In the genomic region with DNA sequence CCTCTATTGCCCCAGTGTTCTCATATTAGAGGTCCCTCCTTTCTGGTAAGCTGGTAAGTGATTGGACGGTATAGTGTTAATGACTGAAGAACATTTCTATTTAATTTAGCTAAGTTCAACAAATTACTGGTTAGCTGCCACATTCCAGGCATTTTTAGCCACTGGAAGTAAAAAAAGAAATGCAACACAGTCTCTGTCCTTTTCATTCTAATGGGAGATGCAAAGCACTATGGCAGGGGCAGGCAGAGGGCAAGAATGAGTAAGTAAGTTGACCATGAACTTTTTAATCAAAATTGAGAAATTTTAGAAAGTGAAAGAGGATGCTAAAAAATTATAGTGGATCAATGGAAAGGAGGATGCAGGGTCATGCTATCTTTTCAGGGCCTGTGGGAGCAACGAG, we compare ENCODE assay signal across 25 cellular contexts.
A peak's percentile ranks its signal among the peaks of the same experiment; 100 is the strongest.
DNase-seq lines count a peak whose midpoint lies in the region; ATAC-seq, FAIRE-seq and TF ChIP-seq lines count a peak whose summit lies in the region.
"Had no signal": no experiment of that assay in that cellular context is flagged by ENCODE, and none has a peak within 500 bp of the region (broad histone marks: within the 10 kb centered on the region; RNA-seq: fewer than 3 reads in every experiment).

No MANE protein-coding gene starts in this region.

- no peak overlapping the region for H3K27ac ChIP-seq in H1 (ENCODE audit: low read depth, low read length)
- H3K27ac ChIP-seq: C4-2B, Peyer's patch, SK-N-MC had no signal

- no peak for TF ChIP-seq POLR2A in H1 (IDR thresholded peaks at IDR 0.05; ENCODE audit: control extremely low read depth in 1 of 2, low read depth in 2 of 2, low read length in 2 of 2)

- H3K27me3 ChIP-seq in H1 (replicated peaks in 1 of 4; ENCODE audit: control insufficient read depth in 3 of 4, extremely low read depth in 1 of 4, insufficient read depth in 3 of 4, low read length in 3 of 4): no peaks in the 10 kb centered on the region
- H3K27me3 ChIP-seq: Peyer's patch had no signal

- intact Hi-C loops in activated CD4-positive, alpha-beta T cell treated with anti-CD3 and anti-CD28 coated beads, Interleukin-2, amount 10 ng/mL, durations not matched to agents 24 days and 14 days (cut with micrococcal nuclease): no loop called here
- intact Hi-C loops in left ventricle myocardium superior (cut with micrococcal nuclease): no loop called here

- TF ChIP-seq RAD21 in H1 (IDR thresholded peaks at IDR 0.05 in 1 of 2, conservative IDR thresholded peaks at IDR 0.05 in 1 of 2; ENCODE audit: low read depth in 2 of 2, low read length in 2 of 2): no peak

- no peaks in the 10 kb centered on the region for H3K36me3 ChIP-seq in H1 (ENCODE audit: control insufficient read depth in 2 of 4, insufficient read depth in 4 of 4, low read length in 3 of 4)
- H3K36me3 ChIP-seq: Peyer's patch had no signal

- no peak overlapping the region for H3K23ac ChIP-seq in H1 (ENCODE audit: insufficient read length)

- no peaks in the 10 kb centered on the region for H4K20me1 ChIP-seq in H1 (replicated peaks in 1 of 2; ENCODE audit: control insufficient read depth in 1 of 2, insufficient read depth in 2 of 2, low read length in 2 of 2)

- ATAC-seq in stimulated activated naive B cell treated with anti-CD40 and anti-IgM and Interleukin-4, amounts not matched to agents 10 μg/mL and 1 μg/mL and 100 μg/mL, for 72 hours (replicated peaks): no peak
- ATAC-seq in left ventricle myocardium superior: no peak
- ATAC-seq: CD8-positive, alpha-beta T cell had no signal

- no peak overlapping the region for H3K27ac Mint-ChIP-seq in activated CD4-positive, alpha-beta T cell treated with anti-CD3 and anti-CD28 coated beads, Interleukin-2, amount 10 ng/mL, durations not matched to agents 24 days and 14 days
- no peak overlapping the region for H3K27ac Mint-ChIP-seq in stimulated activated naive B cell treated with anti-CD40 and anti-IgM and Interleukin-4, amounts not matched to agents 10 μg/mL and 1 μg/mL and 100 μg/mL, for 72 hours
- H3K27ac Mint-ChIP-seq: B cell; CD8-positive, alpha-beta T cell had no signal

- no peak overlapping the region for H3K14ac ChIP-seq in H1 (ENCODE audit: insufficient read length)

- no peak overlapping the region for H2BK5ac ChIP-seq in H1 (ENCODE audit: low read depth, low read length)

- TF ChIP-seq CTCF in H1 (IDR thresholded peaks at IDR 0.05; ENCODE audit: control extremely low read depth in 1 of 3, insufficient read depth in 1 of 3, low read depth in 1 of 3, low read length in 3 of 3): no peak

- H2BK15ac ChIP-seq in H1 (ENCODE audit: low read length): no peak overlapping the region

- no peaks in the 10 kb centered on the region for H3K36me3 Mint-ChIP-seq in activated CD4-positive, alpha-beta T cell treated with anti-CD3 and anti-CD28 coated beads, Interleukin-2, amount 10 ng/mL, durations not matched to agents 24 days and 14 days (ENCODE audit: low read depth)
- H3K36me3 Mint-ChIP-seq in stimulated activated naive B cell treated with anti-CD40 and anti-IgM and Interleukin-4, amounts not matched to agents 10 μg/mL and 1 μg/mL and 100 μg/mL, for 72 hours: peaks cover 2 to 13% of the 10 kb centered on the region in 2 donors
- H3K36me3 Mint-ChIP-seq: CD8-positive, alpha-beta T cell had no signal

- peaks cover 4% of the 10 kb centered on the region for H3K9me3 Mint-ChIP-seq in activated CD4-positive, alpha-beta T cell treated with anti-CD3 and anti-CD28 coated beads, Interleukin-2, amount 10 ng/mL, durations not matched to agents 24 days and 14 days
- H3K9me3 Mint-ChIP-seq in stimulated activated naive B cell treated with anti-CD40 and anti-IgM and Interleukin-4, amounts not matched to agents 10 μg/mL and 1 μg/mL and 100 μg/mL, for 72 hours: peaks cover 13 to 15% of the 10 kb centered on the region in 2 donors

- H4K91ac ChIP-seq in H1 (replicated peaks; ENCODE audit: insufficient read length, low read length): no peak overlapping the region

- no peak overlapping the region for H3K9ac ChIP-seq in H1 (replicated peaks in 1 of 4; ENCODE audit: extremely low read depth in 1 of 4, low read depth in 3 of 4, low read length in 3 of 4)

- H4K8ac ChIP-seq in H1 (ENCODE audit: extremely low read depth, insufficient read depth, low read length): no peak overlapping the region

- no peak overlapping the region for H3K18ac ChIP-seq in H1 (ENCODE audit: extremely low read depth, low read length)

- no peak overlapping the region for H3K4me3 ChIP-seq in H1 (ENCODE audit: extremely low read depth in 1 of 4, insufficient read depth in 2 of 4, low read depth in 3 of 4, low read length in 4 of 4)
- H3K4me3 ChIP-seq: Peyer's patch, SK-N-MC had no signal

- no peaks in the 10 kb centered on the region for H3K23me2 ChIP-seq in H1 (ENCODE audit: low read depth, low read length)

- H2AFZ ChIP-seq in H1 (ENCODE audit: low read length): no peak overlapping the region

- peaks cover 3 to 4% of the 10 kb centered on the region in 2 experiments; a peak in 2 of 4 replicates for H3K9me3 ChIP-seq in H1 (ENCODE audit: insufficient read depth in 2 of 2, low read depth in 1 of 2, low read length in 1 of 2)

- TF ChIP-seq EP300 in H1 (IDR thresholded peaks at IDR 0.05; ENCODE audit: borderline replicate concordance in 1 of 2, low read depth in 2 of 2, low read length in 2 of 2): no peak

- peak; percentile 46 for DNase-seq in GM03348 (ENCODE audit: low spot score)
- DNase-seq in MV-4-11 (lab: John Stamatoyannopoulos, UW): peak; percentile 57
- no peak for DNase-seq in H1 (ENCODE audit: low read depth in 1 of 2, low spot score in 2 of 2)
- DNase-seq in activated CD4-positive, alpha-beta T cell treated with anti-CD3 and anti-CD28 coated beads, Interleukin-2, amount 10 ng/mL, durations not matched to agents 24 days and 14 days: no peak
- no peak for DNase-seq in stimulated activated naive B cell treated with anti-CD40 and anti-IgM and Interleukin-4, amounts not matched to agents 10 μg/mL and 1 μg/mL and 100 μg/mL, for 72 hours
- DNase-seq in left ventricle myocardium superior: no peak
- DNase-seq in mesenteric fat pad (ENCODE audit: low spot score): no peak
- DNase-seq: CD8-positive, alpha-beta T cell; DMS 273 treated with DMSO at 0.1 percent for 48 hours; DMS79; GF-D8; H9; NCI-H1092; NCI-H1417 treated with DMSO at 0.1 percent for 48 hours; NCI-H1694 treated with DMSO at 0.1 percent for 48 hours; NCI-H2081; NCI-H2227 treated with DMSO at 0.1 percent for 48 hours; NCI-H526 treated with DMSO at 0.1 percent for 48 hours; Peyer's patch; SIG-M5 had no signal

- H3K4me3 Mint-ChIP-seq in activated CD4-positive, alpha-beta T cell treated with anti-CD3 and anti-CD28 coated beads, Interleukin-2, amount 10 ng/mL, durations not matched to agents 24 days and 14 days: no peak overlapping the region
- H3K4me3 Mint-ChIP-seq in stimulated activated naive B cell treated with anti-CD40 and anti-IgM and Interleukin-4, amounts not matched to agents 10 μg/mL and 1 μg/mL and 100 μg/mL, for 72 hours: no peak overlapping the region
- H3K4me3 Mint-ChIP-seq: CD8-positive, alpha-beta T cell; H9 had no signal

- H3K4me1 ChIP-seq in H1 (replicated peaks in 1 of 4; ENCODE audit: control insufficient read depth in 3 of 4, insufficient read depth in 4 of 4, low read length in 3 of 4): no peaks in the 10 kb centered on the region
- H3K4me1 ChIP-seq: Peyer's patch had no signal

- H4K5ac ChIP-seq in H1 (ENCODE audit: insufficient read length, low read depth, low read length): no peak overlapping the region

- no peak for FAIRE-seq in H1 (lab: Jason Lieb, UNC)
- FAIRE-seq: GM12892, GM19239 had no signal

- no peaks in the 10 kb centered on the region for H3K4me1 Mint-ChIP-seq in activated CD4-positive, alpha-beta T cell treated with anti-CD3 and anti-CD28 coated beads, Interleukin-2, amount 10 ng/mL, durations not matched to agents 24 days and 14 days
- peaks cover 0 to 2% of the 10 kb centered on the region in 2 donors for H3K4me1 Mint-ChIP-seq in stimulated activated naive B cell treated with anti-CD40 and anti-IgM and Interleukin-4, amounts not matched to agents 10 μg/mL and 1 μg/mL and 100 μg/mL, for 72 hours

- H2AK5ac ChIP-seq in H1 (ENCODE audit: low read depth, low read length): no peak overlapping the region

- H2BK20ac ChIP-seq in H1 (ENCODE audit: low read length): no peak overlapping the region

- CTCF ChIA-PET in H1 (lab: Charles Lee; ENCODE audit: partially characterized antibody): interaction anchor here (2.1 kb wide), 1 partner anchor 13 kb away, joined by 6 read pairs; no protein-coding TSS in a partner anchor

- 93% methylated on average over 2 of the region's 2 CpGs; no CpG with 5 or more reads in 1 of the 2 experiments for WGBS in H1 (ENCODE audit: extremely low coverage in 1 of 2, insufficient coverage in 1 of 2, insufficient read length in 1 of 2, insufficient replicate concordance in 2 of 2, low coverage in 1 of 2, low lambda C conversion rate in 2 of 2, missing lambda C conversion rate in 1 of 2), 2 experiments

- H3K79me1 ChIP-seq in H1 (ENCODE audit: low read depth, low read length): no peaks in the 10 kb centered on the region

- no peak overlapping the region for H3K56ac ChIP-seq in H1 (replicated peaks; ENCODE audit: insufficient read length, low read depth, low read length)

- no peaks in the 10 kb centered on the region for H3K79me2 ChIP-seq in H1 (ENCODE audit: control insufficient read depth in 1 of 2, insufficient read depth in 2 of 2, low read length in 2 of 2)

- H2BK120ac ChIP-seq in H1 (replicated peaks; ENCODE audit: low read depth, low read length): no peak overlapping the region

- H3K27me3 Mint-ChIP-seq in activated CD4-positive, alpha-beta T cell treated with anti-CD3 and anti-CD28 coated beads, Interleukin-2, amount 10 ng/mL, durations not matched to agents 24 days and 14 days: no peaks in the 10 kb centered on the region
- peaks cover 0 to 5% of the 10 kb centered on the region in 2 donors for H3K27me3 Mint-ChIP-seq in stimulated activated naive B cell treated with anti-CD40 and anti-IgM and Interleukin-4, amounts not matched to agents 10 μg/mL and 1 μg/mL and 100 μg/mL, for 72 hours
- H3K27me3 Mint-ChIP-seq: B cell had no signal

- POLR2A ChIA-PET in H1 (lab: Charles Lee; ENCODE audit: partially characterized antibody): no interaction called here

- no peak overlapping the region for H3K4ac ChIP-seq in H1 (replicated peaks; ENCODE audit: insufficient read length, low read depth, low read length)

- H3K4me2 ChIP-seq in H1 (ENCODE audit: insufficient read depth in 1 of 2, low read depth in 2 of 2, low read length in 2 of 2): no peak overlapping the region

- H2BK12ac ChIP-seq in H1 (ENCODE audit: low read depth, low read length): no peak overlapping the region

TF ChIP-seq in H1, 55 proteins besides CTCF, POLR2A, EP300 and RAD21:
- TF ChIP-seq TEAD4 (IDR thresholded peaks at IDR 0.05; ENCODE audit: low read depth, low read length) (peak; percentile 47; the same call in 1 of the 2 replicates), BACH1 (IDR thresholded peaks at IDR 0.05; ENCODE audit: low read length) (no peak), CBX8 (IDR thresholded peaks at IDR 0.05; ENCODE audit: borderline replicate concordance, low read depth, low read length) (no peak), KDM1A (IDR thresholded peaks at IDR 0.05; ENCODE audit: borderline replicate concordance, low read length) (no peak)

Comparison
In these comparisons a context has a peak if more than half of its experiments do, and no peak if none do; other contexts are left out.
1. DNase-seq: peak in GM03348 (single experiment) and MV-4-11 (single experiment); none in H1 (0 of 2), activated CD4-positive, alpha-beta T cell treated with anti-CD3 and anti-CD28 coated beads, Interleukin-2, amount 10 ng/mL, durations not matched to agents 24 days and 14 days (single experiment), stimulated activated naive B cell treated with anti-CD40 and anti-IgM and Interleukin-4, amounts not matched to agents 10 μg/mL and 1 μg/mL and 100 μg/mL, for 72 hours (single experiment), left ventricle myocardium superior (single experiment) and mesenteric fat pad (single experiment).